ENCODE assay signal across 8 cellular contexts in the genomic region with DNA sequence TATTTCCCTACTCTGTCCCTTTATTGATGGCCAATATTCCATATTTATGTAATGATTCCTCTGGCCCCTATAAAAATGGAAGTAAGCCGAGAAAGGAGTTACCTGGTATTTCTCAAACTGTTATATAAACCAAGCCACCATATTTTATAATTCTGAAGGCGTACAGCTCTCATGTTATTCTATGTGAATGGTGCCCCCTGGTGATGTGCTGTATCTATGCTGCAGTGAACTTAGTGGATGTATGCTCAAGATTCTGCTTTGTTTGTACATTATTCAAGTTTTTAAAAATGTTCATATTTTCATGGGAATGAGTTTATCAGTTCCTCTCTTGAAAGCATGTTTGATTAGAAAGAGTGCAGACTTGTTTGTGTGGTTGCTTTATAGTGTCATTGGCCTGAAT.
DNase-seq lines count a peak whose midpoint lies in the region; TF ChIP-seq lines count a peak whose summit lies in the region.

No MANE protein-coding gene starts in this region.

- DNase-seq in DMS 273 (lab: John Stamatoyannopoulos, UW; ENCODE audit: unreplicated experiment) = peak; percentile 58
- DNase-seq in astrocyte of the cerebellum (ENCODE audit: low read depth) = peak; percentile 23
- DNase-seq in left kidney (ENCODE audit: low read depth, low spot score) = peak; percentile 71
- DNase-seq in activated naive CD4-positive, alpha-beta T cell (lab: John Stamatoyannopoulos, UW) = no peak
- no peak for DNase-seq in activated naive CD4-positive, alpha-beta T cell treated with anti-CD3 and anti-CD28 coated beads, Interleukin-2, amount 10 ng/mL, durations not matched to agents 7 days and 5 days
- no peak for DNase-seq in prostate gland (ENCODE audit: low spot score)
- no peak for DNase-seq in posterior vena cava (ENCODE audit: low spot score)

- H3K27me3 ChIP-seq in Loucy (ENCODE audit: insufficient read depth, low read length, poor library complexity, severe bottlenecking) = no peaks in the 10 kb centered on the region
- no peaks in the 10 kb centered on the region for H3K27me3 ChIP-seq in prostate gland (replicated peaks; ENCODE audit: insufficient read depth)

- no peaks in the 10 kb centered on the region for H3K27me3 Mint-ChIP-seq in activated naive CD4-positive, alpha-beta T cell treated with anti-CD3 and anti-CD28 coated beads, Interleukin-2, amount 10 ng/mL, durations not matched to agents 7 days and 5 days

- TF ChIP-seq CTCF in Loucy (conservative IDR thresholded peaks at IDR 0.05; ENCODE audit: low read length) (peak; percentile 43), astrocyte of the cerebellum (IDR thresholded peaks at IDR 0.05; ENCODE audit: low read depth, low read length, missing control alignments) (peak; percentile 69), prostate gland (IDR thresholded peaks at IDR 0.05) (peak in 1 of 4 experiments; percentile 43)

- H3K4me3 ChIP-seq in Loucy (ENCODE audit: low read length, poor library complexity, severe bottlenecking) (no peak overlapping the region), astrocyte of the cerebellum (ENCODE audit: low read depth, low read length) (no peak overlapping the region), prostate gland (no peak overlapping the region)

- in situ Hi-C loops in astrocyte of the cerebellum (cut with HindIII; ENCODE audit: low sequenced_read_pairs) = no loop called here

- CTCF ChIA-PET in activated naive CD4-positive, alpha-beta T cell treated with anti-CD3 and anti-CD28 coated beads, Interleukin-2, amount 10 ng/mL, durations not matched to agents 7 days and 5 days (lab: Charles Lee) = no interaction called here

- 21% methylated on average over 2 of the region's 2 CpGs for WGBS in prostate gland

- H3K36me3 Mint-ChIP-seq in activated naive CD4-positive, alpha-beta T cell treated with anti-CD3 and anti-CD28 coated beads, Interleukin-2, amount 10 ng/mL, durations not matched to agents 7 days and 5 days = no peaks in the 10 kb centered on the region

- H4K20me1 ChIP-seq in Loucy (ENCODE audit: insufficient read depth, low read length, poor library complexity, severe bottlenecking) = no peaks in the 10 kb centered on the region

- no peaks in the 10 kb centered on the region for H3K9me2 ChIP-seq in Loucy (replicated peaks; ENCODE audit: low read depth, low read length)

- no peak for TF ChIP-seq POLR2A in prostate gland (IDR thresholded peaks at IDR 0.05)

- H3K27ac ChIP-seq in prostate gland = no peak overlapping the region

- no peak overlapping the region for H3K4me2 ChIP-seq in Loucy (ENCODE audit: low read depth, low read length, poor library complexity, severe bottlenecking)

- H3K4me1 ChIP-seq in Loucy (ENCODE audit: insufficient read depth, low read length, poor library complexity, severe bottlenecking) = no peaks in the 10 kb centered on the region
- no peaks in the 10 kb centered on the region for H3K4me1 ChIP-seq in prostate gland (replicated peaks)

- H3K9ac ChIP-seq in Loucy (ENCODE audit: low read depth, low read length, poor library complexity, severe bottlenecking) = no peak overlapping the region

- H3K36me3 ChIP-seq in Loucy (ENCODE audit: insufficient read depth, low read length) (no peaks in the 10 kb centered on the region), prostate gland (no peaks in the 10 kb centered on the region)

- H3K4me3 Mint-ChIP-seq in activated naive CD4-positive, alpha-beta T cell treated with anti-CD3 and anti-CD28 coated beads, Interleukin-2, amount 10 ng/mL, durations not matched to agents 7 days and 5 days = no peak overlapping the region

- H3K79me2 ChIP-seq in Loucy (ENCODE audit: insufficient read depth, low read length) = no peaks in the 10 kb centered on the region

- no peaks in the 10 kb centered on the region for H3F3A ChIP-seq in Loucy (ENCODE audit: low read depth)

- intact Hi-C loops in prostate gland (cut with DNase I) = no loop called here
- intact Hi-C loops in posterior vena cava (cut with DNase I) = no loop called here

- H3K9me3 ChIP-seq in Loucy (ENCODE audit: insufficient read depth, low read depth, low read length) (no peaks in the 10 kb centered on the region), prostate gland (no peaks in the 10 kb centered on the region)

- H3K4me1 Mint-ChIP-seq in activated naive CD4-positive, alpha-beta T cell treated with anti-CD3 and anti-CD28 coated beads, Interleukin-2, amount 10 ng/mL, durations not matched to agents 7 days and 5 days = no peaks in the 10 kb centered on the region

- H3K9me3 Mint-ChIP-seq in activated naive CD4-positive, alpha-beta T cell treated with anti-CD3 and anti-CD28 coated beads, Interleukin-2, amount 10 ng/mL, durations not matched to agents 7 days and 5 days = peaks cover 6% of the 10 kb centered on the region

- H3K27ac Mint-ChIP-seq in activated naive CD4-positive, alpha-beta T cell treated with anti-CD3 and anti-CD28 coated beads, Interleukin-2, amount 10 ng/mL, durations not matched to agents 7 days and 5 days = no peak overlapping the region

- H2AFZ ChIP-seq in Loucy (ENCODE audit: low read length) = no peak overlapping the region

Comparison
In these comparisons a context has a peak if more than half of its experiments do, and no peak if none do; other contexts are left out.
1. DNase-seq: peak in DMS 273 (single experiment), astrocyte of the cerebellum (single experiment) and left kidney (single experiment); none in activated naive CD4-positive, alpha-beta T cell (0 of 4), activated naive CD4-positive, alpha-beta T cell treated with anti-CD3 and anti-CD28 coated beads, Interleukin-2, amount 10 ng/mL, durations not matched to agents 7 days and 5 days (single experiment), prostate gland (single experiment) and posterior vena cava (single experiment).